Comparison of ENCODE assay signal across 1 cellular context in the genomic region with DNA sequence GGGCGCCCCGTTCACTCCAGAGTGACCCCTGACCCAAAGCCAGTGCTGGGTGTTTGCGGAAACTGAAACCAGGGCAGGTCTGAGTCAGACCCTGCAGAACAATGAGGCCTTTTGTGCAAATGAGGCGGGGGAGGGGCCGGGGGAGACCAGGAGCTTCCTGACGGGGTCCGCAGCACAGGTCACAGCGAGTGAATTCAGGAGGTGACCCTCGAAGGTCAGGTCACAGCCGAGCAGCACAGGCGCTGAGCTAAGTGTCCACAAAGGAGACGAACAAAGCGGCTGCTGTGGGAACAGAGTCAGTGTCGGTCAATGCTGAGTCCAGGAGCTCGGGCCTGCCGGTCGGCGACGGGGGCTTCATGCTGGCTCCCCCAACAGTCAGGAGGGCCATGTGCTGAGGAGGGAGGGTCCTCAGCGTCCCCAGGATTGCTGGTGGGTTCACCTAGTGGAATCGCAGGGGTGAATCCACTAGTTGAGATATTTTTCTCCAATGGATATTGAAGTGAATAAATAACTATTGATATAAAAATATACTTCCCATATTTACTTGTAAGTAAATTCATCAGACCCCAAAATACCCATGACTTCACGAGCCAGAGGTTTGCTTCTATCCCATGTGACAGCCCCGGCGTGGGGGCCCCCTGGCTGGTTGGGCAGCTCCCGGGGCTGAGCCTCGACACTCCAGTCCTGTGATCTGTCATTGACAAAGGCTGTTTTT.
TF ChIP-seq lines count a peak whose summit lies in the region.

No MANE protein-coding gene starts in this region.

TF ChIP-seq in HepG2, 621 proteins besides CTCF, POLR2A, EP300 and RAD21 (continued from another document and continues in another):
- TF ChIP-seq, protein P1, sequence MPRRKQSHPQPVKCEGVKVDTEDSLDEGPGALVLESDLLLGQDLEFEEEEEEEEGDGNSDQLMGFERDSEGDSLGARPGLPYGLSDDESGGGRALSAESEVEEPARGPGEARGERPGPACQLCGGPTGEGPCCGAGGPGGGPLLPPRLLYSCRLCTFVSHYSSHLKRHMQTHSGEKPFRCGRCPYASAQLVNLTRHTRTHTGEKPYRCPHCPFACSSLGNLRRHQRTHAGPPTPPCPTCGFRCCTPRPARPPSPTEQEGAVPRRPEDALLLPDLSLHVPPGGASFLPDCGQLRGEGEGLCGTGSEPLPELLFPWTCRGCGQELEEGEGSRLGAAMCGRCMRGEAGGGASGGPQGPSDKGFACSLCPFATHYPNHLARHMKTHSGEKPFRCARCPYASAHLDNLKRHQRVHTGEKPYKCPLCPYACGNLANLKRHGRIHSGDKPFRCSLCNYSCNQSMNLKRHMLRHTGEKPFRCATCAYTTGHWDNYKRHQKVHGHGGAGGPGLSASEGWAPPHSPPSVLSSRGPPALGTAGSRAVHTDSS (CRISPR knock-in tag; conservative IDR thresholded peaks at IDR 0.05), result 0 out of 2 replicates have a peak, but pooled peaks have one; percentile 51
- TF ChIP-seq, protein P2, sequence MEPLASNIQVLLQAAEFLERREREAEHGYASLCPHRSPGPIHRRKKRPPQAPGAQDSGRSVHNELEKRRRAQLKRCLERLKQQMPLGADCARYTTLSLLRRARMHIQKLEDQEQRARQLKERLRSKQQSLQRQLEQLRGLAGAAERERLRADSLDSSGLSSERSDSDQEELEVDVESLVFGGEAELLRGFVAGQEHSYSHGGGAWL (CRISPR knock-in tag; IDR thresholded peaks at IDR 0.05), result peak; percentile 61; the same call in 1 of the 2 replicates
- peak; percentile 55; the same call in 1 of the 2 replicates for TF ChIP-seq NAIF1 (CRISPR knock-in tag; IDR thresholded peaks at IDR 0.05; ENCODE audit: borderline replicate concordance)
- TF ChIP-seq ZNF225 (CRISPR knock-in tag; IDR thresholded peaks at IDR 0.05), result 0 out of 2 replicates have a peak, but pooled peaks have one; percentile 16
- TF ChIP-seq, protein P3, sequence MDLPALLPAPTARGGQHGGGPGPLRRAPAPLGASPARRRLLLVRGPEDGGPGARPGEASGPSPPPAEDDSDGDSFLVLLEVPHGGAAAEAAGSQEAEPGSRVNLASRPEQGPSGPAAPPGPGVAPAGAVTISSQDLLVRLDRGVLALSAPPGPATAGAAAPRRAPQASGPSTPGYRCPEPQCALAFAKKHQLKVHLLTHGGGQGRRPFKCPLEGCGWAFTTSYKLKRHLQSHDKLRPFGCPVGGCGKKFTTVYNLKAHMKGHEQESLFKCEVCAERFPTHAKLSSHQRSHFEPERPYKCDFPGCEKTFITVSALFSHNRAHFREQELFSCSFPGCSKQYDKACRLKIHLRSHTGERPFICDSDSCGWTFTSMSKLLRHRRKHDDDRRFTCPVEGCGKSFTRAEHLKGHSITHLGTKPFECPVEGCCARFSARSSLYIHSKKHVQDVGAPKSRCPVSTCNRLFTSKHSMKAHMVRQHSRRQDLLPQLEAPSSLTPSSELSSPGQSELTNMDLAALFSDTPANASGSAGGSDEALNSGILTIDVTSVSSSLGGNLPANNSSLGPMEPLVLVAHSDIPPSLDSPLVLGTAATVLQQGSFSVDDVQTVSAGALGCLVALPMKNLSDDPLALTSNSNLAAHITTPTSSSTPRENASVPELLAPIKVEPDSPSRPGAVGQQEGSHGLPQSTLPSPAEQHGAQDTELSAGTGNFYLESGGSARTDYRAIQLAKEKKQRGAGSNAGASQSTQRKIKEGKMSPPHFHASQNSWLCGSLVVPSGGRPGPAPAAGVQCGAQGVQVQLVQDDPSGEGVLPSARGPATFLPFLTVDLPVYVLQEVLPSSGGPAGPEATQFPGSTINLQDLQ (CRISPR knock-in tag; IDR thresholded peaks at IDR 0.05), result peak; percentile 39; the same call in 1 of the 2 replicates
- TF ChIP-seq, protein P4, sequence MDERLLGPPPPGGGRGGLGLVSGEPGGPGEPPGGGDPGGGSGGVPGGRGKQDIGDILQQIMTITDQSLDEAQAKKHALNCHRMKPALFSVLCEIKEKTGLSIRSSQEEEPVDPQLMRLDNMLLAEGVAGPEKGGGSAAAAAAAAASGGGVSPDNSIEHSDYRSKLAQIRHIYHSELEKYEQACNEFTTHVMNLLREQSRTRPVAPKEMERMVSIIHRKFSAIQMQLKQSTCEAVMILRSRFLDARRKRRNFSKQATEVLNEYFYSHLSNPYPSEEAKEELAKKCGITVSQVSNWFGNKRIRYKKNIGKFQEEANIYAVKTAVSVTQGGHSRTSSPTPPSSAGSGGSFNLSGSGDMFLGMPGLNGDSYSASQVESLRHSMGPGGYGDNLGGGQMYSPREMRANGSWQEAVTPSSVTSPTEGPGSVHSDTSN (CRISPR knock-in tag; IDR thresholded peaks at IDR 0.05), result no peak
- TF ChIP-seq, protein P5, sequence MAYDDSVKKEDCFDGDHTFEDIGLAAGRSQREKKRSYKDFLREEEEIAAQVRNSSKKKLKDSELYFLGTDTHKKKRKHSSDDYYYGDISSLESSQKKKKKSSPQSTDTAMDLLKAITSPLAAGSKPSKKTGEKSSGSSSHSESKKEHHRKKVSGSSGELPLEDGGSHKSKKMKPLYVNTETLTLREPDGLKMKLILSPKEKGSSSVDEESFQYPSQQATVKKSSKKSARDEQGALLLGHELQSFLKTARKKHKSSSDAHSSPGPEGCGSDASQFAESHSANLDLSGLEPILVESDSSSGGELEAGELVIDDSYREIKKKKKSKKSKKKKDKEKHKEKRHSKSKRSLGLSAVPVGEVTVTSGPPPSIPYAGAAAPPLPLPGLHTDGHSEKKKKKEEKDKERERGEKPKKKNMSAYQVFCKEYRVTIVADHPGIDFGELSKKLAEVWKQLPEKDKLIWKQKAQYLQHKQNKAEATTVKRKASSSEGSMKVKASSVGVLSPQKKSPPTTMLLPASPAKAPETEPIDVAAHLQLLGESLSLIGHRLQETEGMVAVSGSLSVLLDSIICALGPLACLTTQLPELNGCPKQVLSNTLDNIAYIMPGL (CRISPR knock-in tag; IDR thresholded peaks at IDR 0.05; ENCODE audit: borderline replicate concordance in 1 of 2, low read depth in 1 of 2), result peak; percentile 58 to 68; a peak in 3 of 4 replicates
- TF ChIP-seq CC2D1A (CRISPR knock-in tag; IDR thresholded peaks at IDR 0.05), result no peak
- TF ChIP-seq MBNL3 (CRISPR knock-in tag; conservative IDR thresholded peaks at IDR 0.05), result no peak
- TF ChIP-seq ZNF230 (CRISPR knock-in tag; IDR thresholded peaks at IDR 0.05), result 0 out of 2 replicates have a peak, but pooled peaks have one; percentile 60
- no peak for TF ChIP-seq ZNF224 (CRISPR knock-in tag; IDR thresholded peaks at IDR 0.05)
- TF ChIP-seq PHF8 (CRISPR knock-in tag; IDR thresholded peaks at IDR 0.05), result peak; percentile 56; the same call in 1 of the 2 replicates
- TF ChIP-seq ZNF768 (CRISPR knock-in tag; IDR thresholded peaks at IDR 0.05), result peak; percentile 71
- no peak for TF ChIP-seq ZKSCAN1 (IDR thresholded peaks at IDR 0.05; ENCODE audit: low read length)
- peak; percentile 94 for TF ChIP-seq JUND (CRISPR knock-in tag; IDR thresholded peaks at IDR 0.05)
- TF ChIP-seq SRSF4 (IDR thresholded peaks at IDR 0.05; ENCODE audit: low read depth, low read length, poor library complexity, severe bottlenecking), result no peak
- peak; percentile 82 for TF ChIP-seq GFI1 (CRISPR knock-in tag; IDR thresholded peaks at IDR 0.05; ENCODE audit: borderline replicate concordance)
- peak; percentile 88 for TF ChIP-seq SOX13 (IDR thresholded peaks at IDR 0.05)
- peak; percentile 33 to 93; a peak in 1 of 4 replicates for TF ChIP-seq SOX13 (CRISPR knock-in tag; conservative IDR thresholded peaks at IDR 0.05 in 1 of 2, IDR thresholded peaks at IDR 0.05 in 1 of 2)
- TF ChIP-seq ZNF772 (CRISPR knock-in tag; IDR thresholded peaks at IDR 0.05), result peak; percentile 85
- TF ChIP-seq FOXK2 (IDR thresholded peaks at IDR 0.05), result peak; percentile 65; the same call in 1 of the 2 replicates
- TF ChIP-seq, protein P6, sequence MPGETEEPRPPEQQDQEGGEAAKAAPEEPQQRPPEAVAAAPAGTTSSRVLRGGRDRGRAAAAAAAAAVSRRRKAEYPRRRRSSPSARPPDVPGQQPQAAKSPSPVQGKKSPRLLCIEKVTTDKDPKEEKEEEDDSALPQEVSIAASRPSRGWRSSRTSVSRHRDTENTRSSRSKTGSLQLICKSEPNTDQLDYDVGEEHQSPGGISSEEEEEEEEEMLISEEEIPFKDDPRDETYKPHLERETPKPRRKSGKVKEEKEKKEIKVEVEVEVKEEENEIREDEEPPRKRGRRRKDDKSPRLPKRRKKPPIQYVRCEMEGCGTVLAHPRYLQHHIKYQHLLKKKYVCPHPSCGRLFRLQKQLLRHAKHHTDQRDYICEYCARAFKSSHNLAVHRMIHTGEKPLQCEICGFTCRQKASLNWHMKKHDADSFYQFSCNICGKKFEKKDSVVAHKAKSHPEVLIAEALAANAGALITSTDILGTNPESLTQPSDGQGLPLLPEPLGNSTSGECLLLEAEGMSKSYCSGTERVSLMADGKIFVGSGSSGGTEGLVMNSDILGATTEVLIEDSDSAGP (CRISPR knock-in tag; IDR thresholded peaks at IDR 0.05; ENCODE audit: borderline replicate concordance), result peak; percentile 84
- TF ChIP-seq IKZF1 (IDR thresholded peaks at IDR 0.05), result no peak
- TF ChIP-seq, protein P7, sequence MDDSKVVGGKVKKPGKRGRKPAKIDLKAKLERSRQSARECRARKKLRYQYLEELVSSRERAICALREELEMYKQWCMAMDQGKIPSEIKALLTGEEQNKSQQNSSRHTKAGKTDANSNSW (CRISPR knock-in tag; IDR thresholded peaks at IDR 0.05; ENCODE audit: borderline replicate concordance), result no peak
- TF ChIP-seq, protein P8, sequence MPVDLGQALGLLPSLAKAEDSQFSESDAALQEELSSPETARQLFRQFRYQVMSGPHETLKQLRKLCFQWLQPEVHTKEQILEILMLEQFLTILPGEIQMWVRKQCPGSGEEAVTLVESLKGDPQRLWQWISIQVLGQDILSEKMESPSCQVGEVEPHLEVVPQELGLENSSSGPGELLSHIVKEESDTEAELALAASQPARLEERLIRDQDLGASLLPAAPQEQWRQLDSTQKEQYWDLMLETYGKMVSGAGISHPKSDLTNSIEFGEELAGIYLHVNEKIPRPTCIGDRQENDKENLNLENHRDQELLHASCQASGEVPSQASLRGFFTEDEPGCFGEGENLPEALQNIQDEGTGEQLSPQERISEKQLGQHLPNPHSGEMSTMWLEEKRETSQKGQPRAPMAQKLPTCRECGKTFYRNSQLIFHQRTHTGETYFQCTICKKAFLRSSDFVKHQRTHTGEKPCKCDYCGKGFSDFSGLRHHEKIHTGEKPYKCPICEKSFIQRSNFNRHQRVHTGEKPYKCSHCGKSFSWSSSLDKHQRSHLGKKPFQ (CRISPR knock-in tag; IDR thresholded peaks at IDR 0.05; ENCODE audit: insufficient replicate concordance), result peak; percentile 7
- no peak for TF ChIP-seq ZNF775 (CRISPR knock-in tag; IDR thresholded peaks at IDR 0.05; ENCODE audit: borderline replicate concordance)
- peak; percentile 89 for TF ChIP-seq BRCA1 (CRISPR knock-in tag; IDR thresholded peaks at IDR 0.05)
- no peak for TF ChIP-seq ZNF891 (CRISPR knock-in tag; IDR thresholded peaks at IDR 0.05)
- no peak for TF ChIP-seq ZBTB1 (CRISPR knock-in tag; IDR thresholded peaks at IDR 0.05; ENCODE audit: borderline replicate concordance)
- TF ChIP-seq ZNF549 (CRISPR knock-in tag; IDR thresholded peaks at IDR 0.05), result no peak
- TF ChIP-seq YEATS2 (CRISPR knock-in tag; IDR thresholded peaks at IDR 0.05; ENCODE audit: borderline replicate concordance), result no peak; the same call in none of the 2 replicates
- no peak for TF ChIP-seq TCF12 (IDR thresholded peaks at IDR 0.05)
- TF ChIP-seq TCF12 (CRISPR knock-in tag; IDR thresholded peaks at IDR 0.05), result peak; percentile 89; the same call in 1 of the 2 replicates
- TF ChIP-seq, protein P9, sequence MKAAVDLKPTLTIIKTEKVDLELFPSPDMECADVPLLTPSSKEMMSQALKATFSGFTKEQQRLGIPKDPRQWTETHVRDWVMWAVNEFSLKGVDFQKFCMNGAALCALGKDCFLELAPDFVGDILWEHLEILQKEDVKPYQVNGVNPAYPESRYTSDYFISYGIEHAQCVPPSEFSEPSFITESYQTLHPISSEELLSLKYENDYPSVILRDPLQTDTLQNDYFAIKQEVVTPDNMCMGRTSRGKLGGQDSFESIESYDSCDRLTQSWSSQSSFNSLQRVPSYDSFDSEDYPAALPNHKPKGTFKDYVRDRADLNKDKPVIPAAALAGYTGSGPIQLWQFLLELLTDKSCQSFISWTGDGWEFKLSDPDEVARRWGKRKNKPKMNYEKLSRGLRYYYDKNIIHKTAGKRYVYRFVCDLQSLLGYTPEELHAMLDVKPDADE (CRISPR knock-in tag; IDR thresholded peaks at IDR 0.05), result no peak
- TF ChIP-seq ZNF136 (CRISPR knock-in tag; IDR thresholded peaks at IDR 0.05; ENCODE audit: low read depth), result peak; percentile 98
- peak; percentile 96 for TF ChIP-seq MTA1 (CRISPR knock-in tag; IDR thresholded peaks at IDR 0.05; ENCODE audit: borderline replicate concordance)
- peak; percentile 99 for TF ChIP-seq ZBTB7B (CRISPR knock-in tag; IDR thresholded peaks at IDR 0.05)
- TF ChIP-seq, protein P10, sequence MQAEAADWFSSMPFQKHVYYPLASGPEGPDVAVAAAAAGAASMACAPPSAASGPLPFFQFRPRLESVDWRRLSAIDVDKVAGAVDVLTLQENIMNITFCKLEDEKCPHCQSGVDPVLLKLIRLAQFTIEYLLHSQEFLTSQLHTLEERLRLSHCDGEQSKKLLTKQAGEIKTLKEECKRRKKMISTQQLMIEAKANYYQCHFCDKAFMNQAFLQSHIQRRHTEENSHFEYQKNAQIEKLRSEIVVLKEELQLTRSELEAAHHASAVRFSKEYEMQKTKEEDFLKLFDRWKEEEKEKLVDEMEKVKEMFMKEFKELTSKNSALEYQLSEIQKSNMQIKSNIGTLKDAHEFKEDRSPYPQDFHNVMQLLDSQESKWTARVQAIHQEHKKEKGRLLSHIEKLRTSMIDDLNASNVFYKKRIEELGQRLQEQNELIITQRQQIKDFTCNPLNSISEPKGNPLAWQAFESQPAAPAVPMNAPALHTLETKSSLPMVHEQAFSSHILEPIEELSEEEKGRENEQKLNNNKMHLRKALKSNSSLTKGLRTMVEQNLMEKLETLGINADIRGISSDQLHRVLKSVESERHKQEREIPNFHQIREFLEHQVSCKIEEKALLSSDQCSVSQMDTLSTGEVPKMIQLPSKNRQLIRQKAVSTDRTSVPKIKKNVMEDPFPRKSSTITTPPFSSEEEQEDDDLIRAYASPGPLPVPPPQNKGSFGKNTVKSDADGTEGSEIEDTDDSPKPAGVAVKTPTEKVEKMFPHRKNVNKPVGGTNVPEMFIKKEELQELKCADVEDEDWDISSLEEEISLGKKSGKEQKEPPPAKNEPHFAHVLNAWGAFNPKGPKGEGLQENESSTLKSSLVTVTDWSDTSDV (CRISPR knock-in tag; IDR thresholded peaks at IDR 0.05), result no peak
- TF ChIP-seq FOXJ3 (CRISPR knock-in tag; IDR thresholded peaks at IDR 0.05; ENCODE audit: borderline replicate concordance), result peak; percentile 81; the same call in 1 of the 2 replicates
- peak; percentile 43 for TF ChIP-seq RNF2 (conservative IDR thresholded peaks at IDR 0.05; ENCODE audit: low read depth)
- TF ChIP-seq ATF7 (IDR thresholded peaks at IDR 0.05), result no peak
- peak; percentile 83 for TF ChIP-seq ATF7 (CRISPR knock-in tag; IDR thresholded peaks at IDR 0.05)
- no peak for TF ChIP-seq ZNF383 (CRISPR knock-in tag; IDR thresholded peaks at IDR 0.05; ENCODE audit: borderline replicate concordance)
